10 cellular contexts compared by ENCODE assay signal in genomic region chr11:101127348-101127698, GRCh38. TPM values are rescaled to one million over a fixed set of nuclear protein-coding genes. Genes with fewer than 3 reads are reported as not detected.
DNase-seq lines count a peak whose midpoint lies in the region; ATAC-seq and TF ChIP-seq lines count a peak whose summit lies in the region.
"Had no signal": no experiment of that assay in that cellular context is flagged by ENCODE, and none has a peak within 500 bp of the region (broad histone marks: within the 10 kb centered on the region; RNA-seq: fewer than 3 reads in every experiment).

No MANE protein-coding gene starts in this region.

- H3K27me3 Mint-ChIP-seq in osteocyte (ENCODE audit: unreplicated experiment), result peaks cover 80% of the 10 kb centered on the region

- H3K27ac Mint-ChIP-seq in osteocyte (ENCODE audit: unreplicated experiment), result no peak overlapping the region

- peaks cover 84% of the 10 kb centered on the region for H3K27me3 ChIP-seq in BE2C
- H3K27me3 ChIP-seq in RWPE2 (ENCODE audit: insufficient read depth, poor library complexity, severe bottlenecking), result peaks cover 84% of the 10 kb centered on the region
- H3K27me3 ChIP-seq in cardiac muscle cell, result peaks cover 100% of the 10 kb centered on the region

- peak; percentile 8 for DNase-seq in BE2C
- DNase-seq in RWPE2 (ENCODE audit: low spot score), result no peak
- DNase-seq in cardiac muscle cell (ENCODE audit: low read depth in 1 of 2, low spot score in 1 of 2), result peak in 1 of 2 donors; percentile 22
- DNase-seq in osteocyte (ENCODE audit: extremely low spot score, unreplicated experiment), result no peak
- DNase-seq in KBM-7, result no peak
- no peak for DNase-seq in NCI-H82 (lab: John Stamatoyannopoulos, UW)
- no peak for DNase-seq in stimulated activated naive CD4-positive, alpha-beta T cell (lab: John Stamatoyannopoulos, UW)

- no peaks in the 10 kb centered on the region for H3K36me3 ChIP-seq in BE2C
- no peaks in the 10 kb centered on the region for H3K36me3 ChIP-seq in RWPE2 (ENCODE audit: low read depth)
- no peaks in the 10 kb centered on the region for H3K36me3 ChIP-seq in cardiac muscle cell

- peak; percentile 24; the same call in 1 of the 3 replicates for ATAC-seq in RWPE2 (ENCODE audit: low read depth)
- ATAC-seq in GM21619 (IDR thresholded peaks at IDR 0.05; ENCODE audit: unreplicated experiment), result no peak

- in situ Hi-C loops in KBM-7 (cut with MboI; ENCODE audit: low pct_unique_long_range_greater_than_20kb, low sequenced_read_pairs), result no loop called here

- no peak for TF ChIP-seq CTCF in BE2C (IDR thresholded peaks at IDR 0.05; ENCODE audit: low read depth, low read length)
- TF ChIP-seq CTCF in RWPE2 (IDR thresholded peaks at IDR 0.05; ENCODE audit: poor library complexity, severe bottlenecking), result no peak
- TF ChIP-seq CTCF in cardiac muscle cell (IDR thresholded peaks at IDR 0.05; ENCODE audit: low read depth, low read length), result no peak
- no peak for TF ChIP-seq CTCF in osteocyte (IDR thresholded peaks at IDR 0.05)

- no peaks in the 10 kb centered on the region for H3K9me3 Mint-ChIP-seq in osteocyte (ENCODE audit: unreplicated experiment)

- H3K4me1 ChIP-seq in BE2C (no peaks in the 10 kb centered on the region), RWPE2 (ENCODE audit: insufficient read depth, poor library complexity, severe bottlenecking) (no peaks in the 10 kb centered on the region), cardiac muscle cell (ENCODE audit: low read depth) (no peaks in the 10 kb centered on the region)

- H3K36me3 Mint-ChIP-seq in osteocyte (ENCODE audit: unreplicated experiment), result peaks cover 2% of the 10 kb centered on the region

- H3K9me3 ChIP-seq in BE2C, result no peaks in the 10 kb centered on the region
- H3K9me3 ChIP-seq in RWPE2 (ENCODE audit: severe bottlenecking), result no peaks in the 10 kb centered on the region
- H3K9me3 ChIP-seq in cardiac muscle cell (ENCODE audit: low read depth), result no peaks in the 10 kb centered on the region

- H3K4me1 Mint-ChIP-seq in osteocyte (ENCODE audit: unreplicated experiment), result peaks cover 21% of the 10 kb centered on the region

- peak overlapping the region; percentile 55 for H3K4me3 Mint-ChIP-seq in osteocyte (ENCODE audit: unreplicated experiment)

- H3K4me3 ChIP-seq in BE2C (ENCODE audit: low read depth, low read length) (no peak overlapping the region), RWPE2 (ENCODE audit: severe bottlenecking) (no peak overlapping the region), cardiac muscle cell (peak overlapping the region; percentile 40)

- H3K27ac ChIP-seq in RWPE2 (ENCODE audit: poor library complexity, severe bottlenecking) (no peak overlapping the region), cardiac muscle cell (no peak overlapping the region)
- H3K27ac ChIP-seq: HL-60, VCaP had no signal

RNA-seq across cellular contexts. Expression of gene PGR, which starts 2.3 kb away (rescaled TPM):
- polyA plus RNA-seq in BE2C (2012; ENCODE audit: insufficient read depth, insufficient read length, low read depth), result not detected
- total RNA-seq in cardiac muscle cell (0.04 TPM in 1 of 2 replicates, not detected in the other), osteocyte (not detected in 2 replicates)
- 0.18 TPM in 1 of 2 replicates, not detected in the other for polyA plus RNA-seq in cardiac muscle cell
